Comparison of ENCODE assay signal across 22 cellular contexts in genomic region chr6:139654888-139655782, GRCh38.
DNase-seq lines count a peak whose midpoint lies in the region; ATAC-seq, FAIRE-seq and TF ChIP-seq lines count a peak whose summit lies in the region.
"Had no signal": no experiment of that assay in that cellular context is flagged by ENCODE, and none has a peak within 500 bp of the region (broad histone marks: within the 10 kb centered on the region; RNA-seq: fewer than 3 reads in every experiment).

No MANE protein-coding gene starts in this region.

- H3K79me2 ChIP-seq in neural progenitor cell (ENCODE audit: low read depth) = no peaks in the 10 kb centered on the region

- H2AFZ ChIP-seq in neural progenitor cell (replicated peaks) = peak overlapping the region; percentile 23

- peak in 1 of 2 donors; percentile 38 for TF ChIP-seq POLR2A in Peyer's patch (IDR thresholded peaks at IDR 0.05)

- no peak for ATAC-seq in sciatic nerve
- ATAC-seq in HG03457 (IDR thresholded peaks at IDR 0.05; ENCODE audit: unreplicated experiment) = no peak
- ATAC-seq in GM18909 (IDR thresholded peaks at IDR 0.05; ENCODE audit: poor library complexity, unreplicated experiment) = no peak
- ATAC-seq: activated CD8-positive, alpha-beta T cell treated with anti-CD3 and anti-CD28 coated beads for 36 hours; activated naive CD4-positive, alpha-beta T cell treated with anti-CD3 and anti-CD28 coated beads, Interleukin-2, amount 50 U/mL, for 72 hours; left ventricle myocardium superior; T-helper 17 cell had no signal

- H3K4me3 Mint-ChIP-seq in neural progenitor cell = no peak overlapping the region
- H3K4me3 Mint-ChIP-seq: activated CD8-positive, alpha-beta T cell treated with anti-CD3 and anti-CD28 coated beads for 36 hours; T-helper 17 cell had no signal

- H3K36me3 ChIP-seq in H7 (replicated peaks; ENCODE audit: control insufficient read depth, insufficient read depth, low read length) (no peaks in the 10 kb centered on the region), Peyer's patch (no peaks in the 10 kb centered on the region), kidney (ENCODE audit: control insufficient read depth in 1 of 2, insufficient read depth in 2 of 2, low read length in 2 of 2) (no peaks in the 10 kb centered on the region), neural progenitor cell (no peaks in the 10 kb centered on the region)
- H3K36me3 ChIP-seq: MG63, spleen, WERI-Rb-1 had no signal

- H3K4me2 ChIP-seq in neural progenitor cell = peak overlapping the region; percentile 40

- H3K27ac Mint-ChIP-seq in neural progenitor cell = peak overlapping the region; percentile 23
- H3K27ac Mint-ChIP-seq: activated CD8-positive, alpha-beta T cell treated with anti-CD3 and anti-CD28 coated beads for 36 hours; activated naive CD4-positive, alpha-beta T cell treated with anti-CD3 and anti-CD28 coated beads, Interleukin-2, amount 50 U/mL, for 72 hours; T-helper 17 cell had no signal

- H3K9me3 ChIP-seq in Peyer's patch = no peaks in the 10 kb centered on the region
- no peaks in the 10 kb centered on the region for H3K9me3 ChIP-seq in kidney (ENCODE audit: control insufficient read depth in 1 of 2, low read length in 2 of 2)
- H3K9me3 ChIP-seq in neural progenitor cell (ENCODE audit: low read depth) = no peaks in the 10 kb centered on the region
- H3K9me3 ChIP-seq: MG63, spleen had no signal

- peaks cover 2% of the 10 kb centered on the region for H3K36me3 Mint-ChIP-seq in neural progenitor cell
- H3K36me3 Mint-ChIP-seq: activated naive CD4-positive, alpha-beta T cell treated with anti-CD3 and anti-CD28 coated beads, Interleukin-2, amount 50 U/mL, for 72 hours had no signal

- no peaks in the 10 kb centered on the region for H3K27me3 ChIP-seq in H7 (ENCODE audit: control insufficient read depth, insufficient read depth, low read length)
- H3K27me3 ChIP-seq in Peyer's patch = no peaks in the 10 kb centered on the region
- H3K27me3 ChIP-seq in neural progenitor cell = no peaks in the 10 kb centered on the region
- H3K27me3 ChIP-seq: MG63, spleen had no signal

- intact Hi-C loops in kidney (cut with DNase I) = no loop called here
- intact Hi-C loops in sciatic nerve (cut with DNase I) = no loop called here

- H3K27me3 Mint-ChIP-seq in neural progenitor cell (ENCODE audit: insufficient read depth, low read depth) = no peaks in the 10 kb centered on the region
- H3K27me3 Mint-ChIP-seq: activated CD8-positive, alpha-beta T cell treated with anti-CD3 and anti-CD28 coated beads for 36 hours; T-helper 17 cell had no signal

- H3K9ac ChIP-seq in kidney (ENCODE audit: low read length in 2 of 2) = no peak overlapping the region
- no peak overlapping the region for H3K9ac ChIP-seq in neural progenitor cell

- H3K27ac ChIP-seq in Peyer's patch (peak overlapping the region in 3 of 4 donors; percentile 57 to 90 (median 84)), kidney (ENCODE audit: low read depth in 2 of 2, low read length in 2 of 2) (peak overlapping the region; percentile 22 to 51), neural progenitor cell (peak overlapping the region; percentile 61)
- H3K27ac ChIP-seq: spleen, WERI-Rb-1 had no signal

- TF ChIP-seq CTCF in Peyer's patch (IDR thresholded peaks at IDR 0.05) (peak in 1 of 6 experiments; percentile 18), kidney (IDR thresholded peaks at IDR 0.05; ENCODE audit: borderline replicate concordance, extremely low read depth, insufficient read depth) (no peak), neural progenitor cell (IDR thresholded peaks at IDR 0.05) (no peak)

- peak; percentile 37 for DNase-seq in H7
- peak in 1 of 3 donors; percentile 72 for DNase-seq in Peyer's patch
- DNase-seq in kidney = no peak
- peak; percentile 23 for DNase-seq in neural progenitor cell (ENCODE audit: low spot score)
- DNase-seq in sciatic nerve (ENCODE audit: low spot score) = no peak
- no peak for DNase-seq in COLO668 (lab: John Stamatoyannopoulos, UW; ENCODE audit: unreplicated experiment)
- DNase-seq: activated CD8-positive, alpha-beta T cell treated with anti-CD3 and anti-CD28 coated beads for 36 hours; activated T-cell treated with anti-CD3 and anti-CD28 coated beads, Interleukin-2, amount 50 U/mL, for 48 hours; left ventricle myocardium superior; MG63; NCI-H1930; NCI-H510A; SIG-M5; spleen; T-helper 17 cell; WERI-Rb-1 had no signal

- no peak for FAIRE-seq in kidney (lab: Jason Lieb, UNC)
- FAIRE-seq: endometrium, frontal cortex, G401.6 had no signal

- peaks cover 2% of the 10 kb centered on the region for H3K9me3 Mint-ChIP-seq in neural progenitor cell
- H3K9me3 Mint-ChIP-seq: activated CD8-positive, alpha-beta T cell treated with anti-CD3 and anti-CD28 coated beads for 36 hours; activated naive CD4-positive, alpha-beta T cell treated with anti-CD3 and anti-CD28 coated beads, Interleukin-2, amount 50 U/mL, for 72 hours had no signal

- no peak overlapping the region for H3K4me3 ChIP-seq in H7 (ENCODE audit: insufficient read depth, low read depth, low read length)
- peak overlapping the region in 2 of 4 donors; percentile 20 to 28 for H3K4me3 ChIP-seq in Peyer's patch
- H3K4me3 ChIP-seq in kidney (ENCODE audit: low read length in 2 of 2) = no peak overlapping the region
- H3K4me3 ChIP-seq in neural progenitor cell = no peak overlapping the region
- H3K4me3 ChIP-seq: MG63, spleen had no signal

- no peaks in the 10 kb centered on the region for H4K20me1 ChIP-seq in neural progenitor cell (ENCODE audit: low read depth)

- peaks cover 43% of the 10 kb centered on the region for H3K4me1 Mint-ChIP-seq in neural progenitor cell

- H3K4me1 ChIP-seq in Peyer's patch (no peaks in the 10 kb centered on the region), kidney (ENCODE audit: control insufficient read depth in 1 of 2, insufficient read depth in 1 of 2, low read depth in 1 of 2, low read length in 2 of 2) (peaks cover 11 to 26% of the 10 kb centered on the region in 2 donors), neural progenitor cell (peaks cover 27% of the 10 kb centered on the region)
- H3K4me1 ChIP-seq: spleen had no signal

- H3F3A ChIP-seq in neural progenitor cell (ENCODE audit: low read depth) = no peaks in the 10 kb centered on the region

Comparison
In these comparisons a context has a peak if more than half of its experiments do, and no peak if none do; other contexts are left out.
1. DNase-seq: peak in H7 (single experiment) and neural progenitor cell (single experiment); none in kidney (single experiment), sciatic nerve (single experiment) and COLO668 (single experiment).
2. Peak in every context shown above with its lines, with median percentiles within 50 percentile points of each other: H3K27ac ChIP-seq.